ENCODE assay signal across 8 cellular contexts in genomic region chr18:68847219-68847860, GRCh38. TPM values are rescaled to one million over a fixed set of nuclear protein-coding genes. Genes with fewer than 3 reads are reported as not detected.
DNase-seq lines count a peak whose midpoint lies in the region; ATAC-seq and TF ChIP-seq lines count a peak whose summit lies in the region.

No MANE protein-coding gene starts in this region.

- no peaks in the 10 kb centered on the region for H3K36me3 ChIP-seq in parathyroid adenoma (ENCODE audit: control insufficient read depth, insufficient read depth, low read length)

- H3K27ac ChIP-seq in parathyroid adenoma: no peak overlapping the region

- no peak overlapping the region for H3K4me3 ChIP-seq in parathyroid adenoma (ENCODE audit: low read depth, low read length)

- no peaks in the 10 kb centered on the region for H3K4me1 ChIP-seq in parathyroid adenoma

- no peak overlapping the region for H2AFZ ChIP-seq in parathyroid adenoma

- H3K4me2 ChIP-seq in parathyroid adenoma (ENCODE audit: low read length): no peak overlapping the region

- in situ Hi-C loops in Caki2 (cut with HindIII; ENCODE audit: low pct_unique_long_range_greater_than_20kb, low sequenced_read_pairs): no loop called here

- no peaks in the 10 kb centered on the region for H3K27me3 ChIP-seq in parathyroid adenoma (ENCODE audit: control insufficient read depth, insufficient read depth, low read length)

- H3K79me2 ChIP-seq in parathyroid adenoma: no peaks in the 10 kb centered on the region

- DNase-seq in Caki2 (ENCODE audit: low read depth): peak; percentile 2
- DNase-seq in NCI-H526 treated with DMSO at 0.1 percent for 48 hours (lab: John Stamatoyannopoulos, UW): peak; percentile 39
- DNase-seq in dedifferentiated amniotic fluid mesenchymal stem cell (ENCODE audit: extremely low spot score): peak; percentile 63
- DNase-seq in HuH-7 (ENCODE audit: low spot score): no peak
- no peak for DNase-seq in ureter (ENCODE audit: low spot score)
- DNase-seq in stimulated activated CD4-positive, alpha-beta T cell treated with anti-CD3 and anti-CD28 coated beads, Interleukin-2, amount 100 ng/mL, for 24 hours: no peak

- ATAC-seq in GM21423 (IDR thresholded peaks at IDR 0.05; ENCODE audit: unreplicated experiment): peak; percentile 70

- H3K9ac ChIP-seq in parathyroid adenoma: no peak overlapping the region

- peak; percentile 46 for TF ChIP-seq CTCF in parathyroid adenoma (IDR thresholded peaks at IDR 0.05)

- no peaks in the 10 kb centered on the region for H3K9me3 ChIP-seq in parathyroid adenoma (ENCODE audit: control insufficient read depth, low read length)

RNA-seq across cellular contexts. Expression of gene CCDC102B, which starts 49.5 kb away (rescaled TPM):
- total RNA-seq in Caki2 (2014; rRNA removed; shearing (Covaris generic); ENCODE audit: low replicate concordance): not detected in 2 replicates
- 9.1 TPM for total RNA-seq in ureter

Comparison
In these comparisons a context has a peak if more than half of its experiments do, and no peak if none do; other contexts are left out.
1. DNase-seq: peak in Caki2 (single experiment), NCI-H526 treated with DMSO at 0.1 percent for 48 hours (single experiment) and dedifferentiated amniotic fluid mesenchymal stem cell (single experiment); none in HuH-7 (single experiment), ureter (single experiment) and stimulated activated CD4-positive, alpha-beta T cell treated with anti-CD3 and anti-CD28 coated beads, Interleukin-2, amount 100 ng/mL, for 24 hours (0 of 2).